18 cellular contexts compared by ENCODE assay signal in genomic region chr9:130467371-130467770, GRCh38. TPM values are rescaled to one million over a fixed set of nuclear protein-coding genes. Genes with fewer than 3 reads are reported as not detected.
A peak's percentile ranks its signal among the peaks of the same experiment; 100 is the strongest.
DNase-seq lines count a peak whose midpoint lies in the region; FAIRE-seq and TF ChIP-seq lines count a peak whose summit lies in the region.
"Had no signal": no experiment of that assay in that cellular context is flagged by ENCODE, and none has a peak within 500 bp of the region (broad histone marks: within the 10 kb centered on the region; RNA-seq: fewer than 3 reads in every experiment).

No MANE protein-coding gene starts in this region.

- no peaks in the 10 kb centered on the region; a peak in 1 of 4 replicates for H3K4me1 ChIP-seq in SK-N-SH (ENCODE audit: control insufficient read depth in 1 of 2, insufficient read depth in 2 of 2, low read depth in 1 of 2, low read length in 1 of 2)
- no peaks in the 10 kb centered on the region for H3K4me1 ChIP-seq in CD4-positive, alpha-beta memory T cell (ENCODE audit: insufficient read depth, low read length)
- H3K4me1 ChIP-seq: foreskin keratinocyte, uterus had no signal

- H3K27me3 ChIP-seq in SK-N-SH (ENCODE audit: insufficient read depth) (no peaks in the 10 kb centered on the region), brain microvascular endothelial cell (replicated peaks) (peaks cover 25% of the 10 kb centered on the region)
- no peaks in the 10 kb centered on the region for H3K27me3 ChIP-seq in CD4-positive, alpha-beta memory T cell (ENCODE audit: insufficient read depth, low read length)
- H3K27me3 ChIP-seq: foreskin keratinocyte, uterus had no signal

- H3K27ac ChIP-seq in SK-N-SH (ENCODE audit: low read depth in 2 of 2, low read length in 1 of 2) (no peak overlapping the region), brain microvascular endothelial cell (no peak overlapping the region)
- H3K27ac ChIP-seq in CD4-positive, alpha-beta memory T cell (ENCODE audit: low read depth, low read length) = no peak overlapping the region
- H3K27ac ChIP-seq: foreskin keratinocyte, uterus had no signal

- H3K9me2 ChIP-seq in SK-N-SH = no peaks in the 10 kb centered on the region

- CTCF ChIA-PET in SK-N-SH (lab: Yijun Ruan, JAX) = interaction anchor here (28.4 kb wide), 1 partner anchor 216 kb away, joined by 520 read pairs; no protein-coding TSS in a partner anchor
- CTCF ChIA-PET in CD4-positive, alpha-beta memory T cell (lab: Charles Lee; ENCODE audit: partially characterized antibody) = interaction anchor here (14.7 kb wide), 1 partner anchor 217 kb away, joined by 171 read pairs; no protein-coding TSS in a partner anchor
- CTCF ChIA-PET in HEK293T (lab: Yijun Ruan, JAX) = interaction anchor here (0.5 kb wide), 1 partner anchor 681 kb away, joined by 4 read pairs; no protein-coding TSS in a partner anchor

- peak overlapping the region; percentile 76 for H3K4me3 Mint-ChIP-seq in glutamatergic neuron (ENCODE audit: unreplicated experiment)
- H3K4me3 Mint-ChIP-seq in CD4-positive, alpha-beta memory T cell = no peak overlapping the region
- H3K4me3 Mint-ChIP-seq: CD4-positive, alpha-beta T cell had no signal

- H3F3A ChIP-seq in SK-N-SH (replicated peaks; ENCODE audit: insufficient read depth) = no peaks in the 10 kb centered on the region

- no peak overlapping the region for H3K4me2 ChIP-seq in SK-N-SH

- no peaks in the 10 kb centered on the region for H3K36me3 ChIP-seq in SK-N-SH (replicated peaks in 1 of 2; ENCODE audit: control insufficient read depth in 1 of 2, insufficient read depth in 2 of 2, low read length in 1 of 2)
- no peaks in the 10 kb centered on the region for H3K36me3 ChIP-seq in CD4-positive, alpha-beta memory T cell (ENCODE audit: insufficient read depth, low read length)
- H3K36me3 ChIP-seq in brain microvascular endothelial cell (replicated peaks) = no peaks in the 10 kb centered on the region
- H3K36me3 ChIP-seq: uterus had no signal

- H3K4me1 Mint-ChIP-seq in glutamatergic neuron (ENCODE audit: low read depth, unreplicated experiment) = peaks cover 32% of the 10 kb centered on the region
- H3K4me1 Mint-ChIP-seq in CD4-positive, alpha-beta memory T cell = no peaks in the 10 kb centered on the region

- H4K20me1 ChIP-seq in SK-N-SH (ENCODE audit: insufficient read depth) = no peaks in the 10 kb centered on the region

- H3K27me3 Mint-ChIP-seq in glutamatergic neuron (ENCODE audit: unreplicated experiment) = peaks cover 12% of the 10 kb centered on the region
- peaks cover 25 to 29% of the 10 kb centered on the region in 2 donors for H3K27me3 Mint-ChIP-seq in CD4-positive, alpha-beta memory T cell

- H3K79me2 ChIP-seq in SK-N-SH (ENCODE audit: insufficient read depth) = no peaks in the 10 kb centered on the region

- H3K36me3 Mint-ChIP-seq in glutamatergic neuron (ENCODE audit: unreplicated experiment) = no peaks in the 10 kb centered on the region
- H3K36me3 Mint-ChIP-seq in CD4-positive, alpha-beta memory T cell = no peaks in the 10 kb centered on the region

- no peak for TF ChIP-seq CTCF in D721Med (IDR thresholded peaks at IDR 0.05; ENCODE audit: insufficient read depth, missing control alignments)
- no peak for TF ChIP-seq CTCF in glutamatergic neuron (IDR thresholded peaks at IDR 0.05; ENCODE audit: partially characterized antibody, unreplicated experiment)
- no peak for TF ChIP-seq CTCF in SK-N-SH (IDR thresholded peaks at IDR 0.05)
- TF ChIP-seq CTCF in brain microvascular endothelial cell (IDR thresholded peaks at IDR 0.05; ENCODE audit: low read depth, low read length, missing control alignments) = no peak

- in situ Hi-C loops in brain microvascular endothelial cell (cut with HindIII; ENCODE audit: low pct_ligation_motif_present, low sequenced_read_pairs) = no loop called here

- no peak for TF ChIP-seq RAD21 in SK-N-SH (IDR thresholded peaks at IDR 0.05; ENCODE audit: low read length)

- H3K9ac ChIP-seq in SK-N-SH = no peak overlapping the region

- H3K4me3 ChIP-seq in SK-N-SH (ENCODE audit: low read depth in 2 of 2, low read length in 1 of 2) (no peak overlapping the region), brain microvascular endothelial cell (ENCODE audit: low read depth, low read length) (no peak overlapping the region)
- no peak overlapping the region for H3K4me3 ChIP-seq in CD4-positive, alpha-beta memory T cell (ENCODE audit: low read length in 2 of 2)
- H3K4me3 ChIP-seq: mucosa of descending colon, uterus had no signal

- POLR2A ChIA-PET in SK-N-SH (lab: Yijun Ruan, JAX) (no interaction called here), HEK293T (lab: Yijun Ruan, JAX) (no interaction called here)
- POLR2A ChIA-PET in CD4-positive, alpha-beta memory T cell (lab: Charles Lee; ENCODE audit: partially characterized antibody) = no interaction called here

- H2AFZ ChIP-seq in SK-N-SH (ENCODE audit: low read depth) = no peak overlapping the region

- peak overlapping the region; percentile 99 for H3K27ac Mint-ChIP-seq in glutamatergic neuron (ENCODE audit: unreplicated experiment)
- H3K27ac Mint-ChIP-seq in CD4-positive, alpha-beta memory T cell = no peak overlapping the region
- H3K27ac Mint-ChIP-seq: CD4-positive, alpha-beta T cell had no signal

- intact Hi-C loops in CD4-positive, alpha-beta memory T cell (cut with micrococcal nuclease) = no loop called here

- DNase-seq in D721Med (ENCODE audit: insufficient read length, low spot score) (peak; percentile 83), NCI-H1092 (lab: John Stamatoyannopoulos, UW) (peak; percentile 65), NCI-H524 (lab: John Stamatoyannopoulos, UW) (peak; percentile 98 to 100), glutamatergic neuron (peak; percentile 72), SK-N-SH (no peak), brain microvascular endothelial cell (no peak), HEK293T (ENCODE audit: extremely low spot score) (no peak)
- DNase-seq in CD4-positive, alpha-beta memory T cell = no peak
- DNase-seq: activated CD4-positive, alpha-beta T cell treated with anti-CD3 and anti-CD28 coated beads, Interleukin-2, amount 50 U/mL, for 1 hour; activated naive CD4-positive, alpha-beta T cell treated with Interleukin-2 at 50 U/mL for 16 hours; activated T-cell treated with anti-CD3 and anti-CD28 coated beads for 4 hours; CD4-positive, alpha-beta T cell; cortex of kidney; foreskin keratinocyte; mucosa of descending colon; NCI-H526 treated with DMSO at 0.1 percent for 48 hours; uterus had no signal

- no peaks in the 10 kb centered on the region for H3K9me3 ChIP-seq in SK-N-SH
- H3K9me3 ChIP-seq in CD4-positive, alpha-beta memory T cell (ENCODE audit: control insufficient read depth in 1 of 2, low read length in 2 of 2) = no peaks in the 10 kb centered on the region
- H3K9me3 ChIP-seq: mucosa of descending colon, uterus had no signal

- TF ChIP-seq EP300 in SK-N-SH (IDR thresholded peaks at IDR 0.05; ENCODE audit: borderline replicate concordance in 1 of 2, low read depth in 1 of 2, low read length in 1 of 2) = no peak

- peak; percentile 6 for FAIRE-seq in D721Med (lab: Jason Lieb, UNC)
- FAIRE-seq: TTC549 had no signal

- WGBS in SK-N-SH (ENCODE audit: low lambda C conversion rate) = 50% methylated on average over 5 of the region's 13 CpGs

- peaks cover 13% of the 10 kb centered on the region for H3K9me3 Mint-ChIP-seq in glutamatergic neuron (ENCODE audit: unreplicated experiment)
- H3K9me3 Mint-ChIP-seq in CD4-positive, alpha-beta memory T cell = peaks cover 0 to 1% (median 0%) of the 10 kb centered on the region in 8 donors
- H3K9me3 Mint-ChIP-seq: CD4-positive, alpha-beta T cell had no signal

TF ChIP-seq in SK-N-SH, 30 proteins besides CTCF, POLR2A, EP300 and RAD21 (continues in another document):
- TF ChIP-seq SMC3 (IDR thresholded peaks at IDR 0.05; ENCODE audit: low read depth, low read length) (no peak), CHD2 (IDR thresholded peaks at IDR 0.05; ENCODE audit: low read length, partially characterized antibody) (no peak)

TF ChIP-seq in HEK293T, 16 proteins besides CTCF, POLR2A, EP300 and RAD21:
- no peak for TF ChIP-seq BHLHE40 (IDR thresholded peaks at IDR 0.05; ENCODE audit: borderline replicate concordance)
- no peak for TF ChIP-seq ARNT (IDR thresholded peaks at IDR 0.05)
- TF ChIP-seq HDGF (IDR thresholded peaks at IDR 0.05; ENCODE audit: borderline replicate concordance) = no peak
- no peak for TF ChIP-seq SP1 (IDR thresholded peaks at IDR 0.05)

RNA-seq across cellular contexts. Expression of gene ASS1, which starts 22.6 kb away (rescaled TPM):
- 31.5 TPM for total RNA-seq in glutamatergic neuron (ENCODE audit: unreplicated experiment)
- polyA plus RNA-seq in SK-N-SH (2012; rRNA removed) = 0.49 and 0.59 TPM in 2 replicates
- 0.34 and 0.84 TPM in 2 replicates for polyA plus RNA-seq in SK-N-SH (2012; cell fraction: cytosol; rRNA removed)
- polyA plus RNA-seq in SK-N-SH (2012; cell fraction: nucleus; rRNA removed) = 0.29 TPM in 2 replicates
- not detected for total RNA-seq in CD4-positive, alpha-beta memory T cell
- polyA plus RNA-seq in CD4-positive, alpha-beta memory T cell = not detected
- total RNA-seq: CD4-positive, alpha-beta T cell had no signal

Comparison
In these comparisons a context has a peak if more than half of its experiments do, and no peak if none do; other contexts are left out.
1. DNase-seq: peak in D721Med (single experiment), NCI-H1092 (single experiment), NCI-H524 (2 of 2) and glutamatergic neuron (single experiment); none in SK-N-SH (single experiment), CD4-positive, alpha-beta memory T cell (0 of 5), brain microvascular endothelial cell (single experiment) and HEK293T (single experiment).
2. RNA of gene ASS1, which starts 22.6 kb away (total RNA-seq): 31.5 TPM in glutamatergic neuron (single experiment); not detected in CD4-positive, alpha-beta memory T cell; every median in the first group is over 10 times any median in the second.